ENCODE assay signal across 36 cellular contexts in the genomic region with DNA sequence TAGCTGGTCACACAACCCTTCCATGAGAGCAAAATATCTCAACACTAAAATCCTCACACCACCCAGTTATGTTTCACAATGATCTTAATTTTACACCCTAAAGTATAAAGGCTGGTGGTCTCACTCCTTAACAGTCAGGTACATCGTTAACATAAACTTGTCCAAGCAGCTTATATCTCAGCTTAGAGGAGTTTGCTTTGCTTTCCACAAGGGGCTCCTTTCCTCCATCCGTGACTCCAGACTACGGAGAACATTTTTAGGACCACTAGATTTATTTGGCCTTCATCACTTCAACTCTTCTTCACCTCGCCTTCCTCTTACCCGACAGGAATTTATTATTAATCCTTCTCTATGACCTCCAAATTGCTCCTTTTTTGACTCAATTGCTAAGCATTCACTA.
"Had no signal": no experiment of that assay in that cellular context is flagged by ENCODE, and none has a peak within 500 bp of the region (broad histone marks: within the 10 kb centered on the region; RNA-seq: fewer than 3 reads in every experiment).

No MANE protein-coding gene starts in this region.

- H3K9me3 Mint-ChIP-seq: activated CD4-positive, alpha-beta T cell treated with anti-CD3 and anti-CD28 coated beads, Interleukin-2, amount 10 ng/mL, durations not matched to agents 24 days and 14 days; activated naive CD4-positive, alpha-beta T cell treated with anti-CD3 and anti-CD28 coated beads, Interleukin-2, amount 10 ng/mL, durations not matched to agents 7 days and 5 days; activated T-helper 1 cell treated with anti-CD3 and anti-CD28 coated beads, Interleukin-12 subunit alpha, Interleukin-12 subunit beta, Interleukin-2, Interleukin-4 antibody, amounts not matched to agents 30 ng/mL and 10 ng/mL and 1 ng/mL, durations not matched to agents 14 hours and 24 hours and 36 hours; brain; T-helper 1 cell treated with Interleukin-12 subunit alpha and Interleukin-12 subunit beta and Interleukin-4 antibody, amounts not matched to agents 30 μg/mL and 1 μg/mL, for 36 hours had no signal

- H3K4me1 Mint-ChIP-seq: activated CD4-positive, alpha-beta T cell treated with anti-CD3 and anti-CD28 coated beads for 36 hours; activated CD4-positive, alpha-beta T cell treated with anti-CD3 and anti-CD28 coated beads, Interleukin-2, amount 10 ng/mL, durations not matched to agents 24 days and 14 days; activated naive CD4-positive, alpha-beta T cell treated with anti-CD3 and anti-CD28 coated beads, Interleukin-2, amount 10 ng/mL, durations not matched to agents 7 days and 5 days; activated naive CD4-positive, alpha-beta T cell treated with anti-CD3 and anti-CD28 coated beads, Interleukin-2, amount 50 U/mL, for 24 hours; activated naive CD8-positive, alpha-beta T cell treated with anti-CD3 and anti-CD28 coated beads, Interleukin-2, amount 10 ng/mL, durations not matched to agents 7 days and 5 days; activated naive CD8-positive, alpha-beta T cell treated with anti-CD3 and anti-CD28 coated beads, Interleukin-2, amount 50 U/mL, for 24 hours; activated T-helper 17 cell treated with anti-CD3 and anti-CD28 coated beads, Interleukin-2, amount 50 U/mL, for 72 hours; central memory CD8-positive, alpha-beta T cell had no signal

- H3K27me3 Mint-ChIP-seq: activated CD4-positive, alpha-beta memory T cell treated with anti-CD3 and anti-CD28 coated beads for 36 hours; activated CD4-positive, alpha-beta T cell treated with anti-CD3 and anti-CD28 coated beads for 36 hours; activated CD4-positive, alpha-beta T cell treated with anti-CD3 and anti-CD28 coated beads, Interleukin-2, amount 10 ng/mL, durations not matched to agents 24 days and 14 days; activated CD8-positive, alpha-beta T cell treated with anti-CD3 and anti-CD28 coated beads for 36 hours; activated naive CD4-positive, alpha-beta T cell treated with anti-CD3 and anti-CD28 coated beads, Interleukin-2, amount 10 ng/mL, durations not matched to agents 7 days and 5 days; activated naive CD4-positive, alpha-beta T cell treated with anti-CD3 and anti-CD28 coated beads, Interleukin-2, amount 50 U/mL, for 24 hours; activated naive CD8-positive, alpha-beta T cell; activated naive CD8-positive, alpha-beta T cell treated with anti-CD3 and anti-CD28 coated beads, Interleukin-2, amount 10 ng/mL, durations not matched to agents 7 days and 5 days; activated naive CD8-positive, alpha-beta T cell treated with anti-CD3 and anti-CD28 coated beads, Interleukin-2, amount 50 U/mL, for 24 hours; activated T-helper 17 cell treated with anti-CD3 and anti-CD28 coated beads, Interleukin-2, amount 50 U/mL, for 72 hours; brain; central memory CD8-positive, alpha-beta T cell had no signal

- H3K4me1 ChIP-seq: ascending aorta had no signal

- H3K4me3 ChIP-seq: ascending aorta, cardiac muscle cell had no signal

- H3K27ac ChIP-seq: ascending aorta, cardiac muscle cell, VCaP had no signal

- ATAC-seq: activated CD4-positive, alpha-beta T cell treated with anti-CD3 and anti-CD28 coated beads for 36 hours; activated CD4-positive, CD25-positive, alpha-beta regulatory T cell treated with anti-CD3 and anti-CD28 coated beads, Interleukin-2, amount 50 U/mL, for 24 hours; activated CD8-positive, alpha-beta T cell treated with anti-CD3 and anti-CD28 coated beads for 36 hours; activated naive CD8-positive, alpha-beta T cell treated with anti-CD3 and anti-CD28 coated beads, Interleukin-2, amount 50 U/mL, for 24 hours; activated T-cell treated with anti-CD3 and anti-CD28 coated beads, Interleukin-2, amount 50 U/mL, for 4 hours; activated T-cell treated with anti-CD3 and anti-CD28 coated beads, Interleukin-2, amount 50 U/mL, for 72 hours; activated T-helper 17 cell treated with anti-CD3 and anti-CD28 coated beads, Interleukin-2, amount 50 U/mL, for 72 hours had no signal

- H3K36me3 ChIP-seq: ascending aorta, cardiac muscle cell had no signal

- H3K36me3 Mint-ChIP-seq: activated CD4-positive, alpha-beta memory T cell treated with anti-CD3 and anti-CD28 coated beads for 36 hours; activated naive CD4-positive, alpha-beta T cell treated with anti-CD3 and anti-CD28 coated beads, Interleukin-2, amount 10 ng/mL, durations not matched to agents 7 days and 5 days; activated naive CD4-positive, alpha-beta T cell treated with anti-CD3 and anti-CD28 coated beads, Interleukin-2, amount 50 U/mL, for 24 hours; activated naive CD8-positive, alpha-beta T cell; activated naive CD8-positive, alpha-beta T cell treated with anti-CD3 and anti-CD28 coated beads, Interleukin-2, amount 10 ng/mL, durations not matched to agents 7 days and 5 days; brain had no signal

- H3K9me3 ChIP-seq: ascending aorta had no signal

- DNase-seq: activated CD4-positive, alpha-beta memory T cell treated with anti-CD3 and anti-CD28 coated beads for 36 hours; activated CD4-positive, alpha-beta T cell treated with anti-CD3 and anti-CD28 coated beads for 1 hour; activated CD4-positive, alpha-beta T cell treated with anti-CD3 and anti-CD28 coated beads for 36 hours; activated CD4-positive, alpha-beta T cell treated with anti-CD3 and anti-CD28 coated beads, Interleukin-2, amount 10 ng/mL, durations not matched to agents 24 days and 14 days; activated CD4-positive, alpha-beta T cell treated with anti-CD3 and anti-CD28 coated beads, Interleukin-2, amount 50 U/mL, for 1 hour; activated CD4-positive, alpha-beta T cell treated with anti-CD3 and anti-CD28 coated beads, Interleukin-2, amount 50 U/mL, for 4 hours; activated CD4-positive, CD25-positive, alpha-beta regulatory T cell; activated CD8-positive, alpha-beta memory T cell treated with anti-CD3 and anti-CD28 coated beads, Interleukin-2, amount 50 U/mL, for 4 hours; activated CD8-positive, alpha-beta T cell treated with anti-CD3 and anti-CD28 coated beads for 36 hours; activated gamma-delta T cell; activated naive CD4-positive, alpha-beta T cell treated with anti-CD3 and anti-CD28 coated beads, Interleukin-2, amount 10 ng/mL, durations not matched to agents 7 days and 5 days; activated naive CD4-positive, alpha-beta T cell treated with Interleukin-2 at 50 U/mL for 16 hours; activated naive CD8-positive, alpha-beta T cell treated with anti-CD3 and anti-CD28 coated beads, Interleukin-2, amount 10 ng/mL, durations not matched to agents 7 days and 5 days; activated naive CD8-positive, alpha-beta T cell treated with anti-CD3 and anti-CD28 coated beads, Interleukin-2, amount 50 U/mL, for 24 hours; activated T-cell treated with anti-CD3 and anti-CD28 coated beads for 4 hours; activated T-cell treated with anti-CD3 and anti-CD28 coated beads, Interleukin-2, amount 50 U/mL, for 1 hour; activated T-cell treated with anti-CD3 and anti-CD28 coated beads, Interleukin-2, amount 50 U/mL, for 4 hours; activated T-cell treated with anti-CD3 and anti-CD28 coated beads, Interleukin-2, amount 50 U/mL, for 72 hours; amygdala; anterior cingulate cortex; cerebellar nuclear complex; T-helper 1 cell; T-helper 2 cell; T-helper 9 cell had no signal

- H3K27me3 ChIP-seq: ascending aorta, cardiac muscle cell had no signal

- H3K27ac Mint-ChIP-seq: activated CD4-positive, alpha-beta memory T cell treated with anti-CD3 and anti-CD28 coated beads for 36 hours; activated CD4-positive, alpha-beta T cell treated with anti-CD3 and anti-CD28 coated beads for 36 hours; activated CD4-positive, alpha-beta T cell treated with anti-CD3 and anti-CD28 coated beads, Interleukin-2, amount 10 ng/mL, durations not matched to agents 24 days and 14 days; activated CD8-positive, alpha-beta T cell treated with anti-CD3 and anti-CD28 coated beads for 36 hours; activated naive CD4-positive, alpha-beta T cell treated with anti-CD3 and anti-CD28 coated beads, Interleukin-2, amount 10 ng/mL, durations not matched to agents 7 days and 5 days; activated naive CD4-positive, alpha-beta T cell treated with anti-CD3 and anti-CD28 coated beads, Interleukin-2, amount 50 U/mL, for 24 hours; activated naive CD8-positive, alpha-beta T cell; activated naive CD8-positive, alpha-beta T cell treated with anti-CD3 and anti-CD28 coated beads, Interleukin-2, amount 10 ng/mL, durations not matched to agents 7 days and 5 days; activated naive CD8-positive, alpha-beta T cell treated with anti-CD3 and anti-CD28 coated beads, Interleukin-2, amount 50 U/mL, for 24 hours; activated T-cell treated with anti-CD3 and anti-CD28 coated beads, Interleukin-2, amount 50 U/mL, for 72 hours; activated T-helper 1 cell treated with anti-CD3 and anti-CD28 coated beads, Interleukin-12 subunit alpha, Interleukin-12 subunit beta, Interleukin-2, Interleukin-4 antibody, amounts not matched to agents 30 ng/mL and 10 ng/mL and 1 ng/mL, durations not matched to agents 14 hours and 24 hours and 36 hours; activated T-helper 17 cell treated with anti-CD3 and anti-CD28 coated beads, Interleukin-2, amount 50 U/mL, for 72 hours; brain; T-helper 1 cell treated with Interleukin-12 subunit alpha and Interleukin-12 subunit beta and Interleukin-4 antibody, amounts not matched to agents 30 μg/mL and 1 μg/mL, for 36 hours; T-helper 2 cell treated with Interferon-gamma antibody and Interleukin-4, amounts not matched to agents 5 μg/mL and 100 μg/mL, for 36 hours had no signal

- H3K4me3 Mint-ChIP-seq: activated CD4-positive, alpha-beta memory T cell treated with anti-CD3 and anti-CD28 coated beads for 36 hours; activated CD4-positive, alpha-beta T cell treated with anti-CD3 and anti-CD28 coated beads for 36 hours; activated CD4-positive, alpha-beta T cell treated with anti-CD3 and anti-CD28 coated beads, Interleukin-2, amount 10 ng/mL, durations not matched to agents 24 days and 14 days; activated CD8-positive, alpha-beta T cell treated with anti-CD3 and anti-CD28 coated beads for 36 hours; activated naive CD4-positive, alpha-beta T cell treated with anti-CD3 and anti-CD28 coated beads, Interleukin-2, amount 10 ng/mL, durations not matched to agents 7 days and 5 days; activated naive CD4-positive, alpha-beta T cell treated with anti-CD3 and anti-CD28 coated beads, Interleukin-2, amount 50 U/mL, for 24 hours; activated naive CD8-positive, alpha-beta T cell; activated naive CD8-positive, alpha-beta T cell treated with anti-CD3 and anti-CD28 coated beads, Interleukin-2, amount 10 ng/mL, durations not matched to agents 7 days and 5 days; activated naive CD8-positive, alpha-beta T cell treated with anti-CD3 and anti-CD28 coated beads, Interleukin-2, amount 50 U/mL, for 24 hours; activated T-cell treated with anti-CD3 and anti-CD28 coated beads, Interleukin-2, amount 50 U/mL, for 4 hours; activated T-cell treated with anti-CD3 and anti-CD28 coated beads, Interleukin-2, amount 50 U/mL, for 72 hours; activated T-helper 1 cell treated with anti-CD3 and anti-CD28 coated beads, Interleukin-12 subunit alpha, Interleukin-12 subunit beta, Interleukin-2, Interleukin-4 antibody, amounts not matched to agents 30 ng/mL and 10 ng/mL and 1 ng/mL, durations not matched to agents 14 hours and 24 hours and 36 hours; activated T-helper 17 cell treated with anti-CD3 and anti-CD28 coated beads, Interleukin-2, amount 50 U/mL, for 72 hours; brain; central memory CD8-positive, alpha-beta T cell; T-helper 1 cell treated with Interleukin-12 subunit alpha and Interleukin-12 subunit beta and Interleukin-4 antibody, amounts not matched to agents 30 μg/mL and 1 μg/mL, for 36 hours; T-helper 2 cell treated with Interferon-gamma antibody and Interleukin-4, amounts not matched to agents 5 μg/mL and 100 μg/mL, for 36 hours had no signal
